Comparison of ENCODE assay signal across 8 cellular contexts in the genomic region with DNA sequence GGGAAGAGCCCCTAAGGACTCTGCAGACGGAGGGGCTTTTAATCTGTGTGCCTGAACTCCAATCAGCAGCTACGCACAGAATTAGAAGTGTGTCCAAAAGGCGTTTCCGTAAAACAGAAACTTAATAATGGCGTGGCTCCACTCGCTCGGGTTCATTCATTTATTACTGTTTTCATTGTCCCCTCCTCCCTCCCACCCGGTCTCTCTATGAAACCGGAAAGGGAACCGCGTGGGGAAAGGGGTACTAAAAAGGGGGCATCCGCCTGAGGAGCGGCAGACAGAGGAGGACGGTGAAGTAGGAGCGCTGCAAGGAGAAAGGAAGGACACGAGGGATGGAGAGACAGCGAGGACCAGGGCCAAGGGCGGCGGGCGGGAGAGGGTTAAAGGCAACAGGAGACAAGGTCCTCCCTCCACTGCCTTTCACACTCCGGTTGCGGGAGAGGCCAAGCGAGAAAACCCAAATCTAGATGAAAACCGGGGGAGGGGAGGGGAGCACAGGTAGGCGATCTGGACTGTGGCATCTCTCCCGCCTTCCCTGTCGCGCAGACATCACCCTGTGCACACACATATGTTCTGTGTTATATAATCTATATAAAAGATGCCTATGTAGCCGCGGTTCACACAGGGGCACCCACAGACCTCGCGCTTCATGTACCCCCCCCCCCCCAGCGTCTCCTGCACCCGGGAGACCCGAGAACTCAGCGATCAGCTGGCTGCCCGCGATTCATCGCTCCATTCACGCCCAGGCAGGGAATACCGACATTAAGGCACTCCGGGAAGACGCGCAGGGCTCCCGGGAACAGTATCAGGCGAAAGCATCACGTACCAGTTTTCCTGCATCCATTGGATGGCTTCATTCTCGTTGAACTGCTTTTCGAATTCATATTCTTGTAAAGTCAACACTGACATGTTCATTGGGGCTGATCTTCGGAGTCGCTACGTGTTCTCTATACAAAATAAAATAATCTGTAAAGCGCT. TPM values are rescaled to one million over a fixed set of nuclear protein-coding genes. Genes with fewer than 3 reads are reported as not detected.
DNase-seq lines count a peak whose midpoint lies in the region; ATAC-seq, FAIRE-seq and TF ChIP-seq lines count a peak whose summit lies in the region.

No MANE protein-coding gene starts in this region.

- TF ChIP-seq CTCF in endothelial cell of umbilical vein (IDR thresholded peaks at IDR 0.05; ENCODE audit: extremely low read depth in 1 of 2, insufficient read depth in 1 of 2, low read depth in 1 of 2, low read length in 2 of 2) = no peak

- H3K4me3 ChIP-seq in endothelial cell of umbilical vein (replicated peaks in 1 of 3; ENCODE audit: insufficient read depth in 1 of 3, low read depth in 1 of 3, low read length in 3 of 3) = peak overlapping the region; percentile 78 to 95 (median 91)
- H3K4me3 ChIP-seq in mononuclear cell (ENCODE audit: low read length) = peak overlapping the region; percentile 75

- peak overlapping the region; percentile 68 for H2AFZ ChIP-seq in endothelial cell of umbilical vein (ENCODE audit: low read depth, low read length)

- no peaks in the 10 kb centered on the region for H4K20me1 ChIP-seq in endothelial cell of umbilical vein (replicated peaks; ENCODE audit: control insufficient read depth, extremely low read depth, insufficient read depth, low read length)

- H3K27me3 ChIP-seq in endothelial cell of umbilical vein (ENCODE audit: control insufficient read depth in 2 of 2, insufficient read depth in 2 of 2, low read length in 2 of 2) (no peaks in the 10 kb centered on the region), mononuclear cell (ENCODE audit: insufficient read depth, low read length) (no peaks in the 10 kb centered on the region)

- no peaks in the 10 kb centered on the region for H3K36me3 ChIP-seq in endothelial cell of umbilical vein (ENCODE audit: control insufficient read depth in 2 of 2, extremely low read depth in 1 of 2, insufficient read depth in 2 of 2, low read length in 2 of 2)

- CTCF ChIA-PET in endothelial cell of umbilical vein (lab: Charles Lee) = interaction anchor here (0.6 to 4.8 kb wide), 6 partner anchors 10 to 376 kb away, joined by 3 to 58 read pairs (median 6); no protein-coding TSS in a partner anchor

- POLR2A ChIA-PET in endothelial cell of umbilical vein (lab: Charles Lee) = no interaction called here

- FAIRE-seq in endothelial cell of umbilical vein (lab: Jason Lieb, UNC) = peak; percentile 33

- TF ChIP-seq POLR2A in GM10847 (IDR thresholded peaks at IDR 0.05; ENCODE audit: extremely low read depth, insufficient read length) = peak; percentile 80
- TF ChIP-seq POLR2A in endothelial cell of umbilical vein (IDR thresholded peaks at IDR 0.05; ENCODE audit: low read depth, low read length) = peak; percentile 43

- dilution Hi-C loops in endothelial cell of umbilical vein (cut with MboI; ENCODE audit: extremely low pct_ligation_motif_present, low sequenced_read_pairs) = no loop called here

- intact Hi-C loops in endothelial cell of umbilical vein (cut with micrococcal nuclease) = loop anchor here (1.0 to 5.0 kb wide), 5 partner anchors 147 to 764 kb away; partner anchors contain the start of gene SEC24B

- peak overlapping the region; percentile 82 for H3K9ac ChIP-seq in endothelial cell of umbilical vein (replicated peaks; ENCODE audit: extremely low read depth, insufficient read depth, low read length)

- peak; percentile 56 to 73 for DNase-seq in NOMO-1 (lab: John Stamatoyannopoulos, UW; ENCODE audit: unreplicated experiment in 2 of 2)
- peak; percentile 43 for DNase-seq in activated T-cell treated with anti-CD3 and anti-CD28 coated beads for 24 hours (ENCODE audit: low read depth)
- peak; percentile 59 for DNase-seq in endothelial cell of umbilical vein (ENCODE audit: low read depth, low spot score)
- peak; percentile 37 to 50 for DNase-seq in stimulated activated CD8-positive, alpha-beta memory T cell treated with anti-CD3 and anti-CD28 coated beads, Interleukin-7, amount 100 ng/mL, for 48 hours (ENCODE audit: extremely low read depth in 1 of 2, low read depth in 1 of 2)

- peaks cover 10% of the 10 kb centered on the region for H3K79me2 ChIP-seq in endothelial cell of umbilical vein (ENCODE audit: control insufficient read depth, insufficient read depth, low read length)

- no peaks in the 10 kb centered on the region for H3K9me1 ChIP-seq in endothelial cell of umbilical vein (replicated peaks; ENCODE audit: control insufficient read depth, extremely low read depth, insufficient read depth, low read length)

- H3K4me1 ChIP-seq in endothelial cell of umbilical vein (ENCODE audit: control insufficient read depth, extremely low read depth, insufficient read depth, low read length) (peaks cover 23% of the 10 kb centered on the region), mononuclear cell (ENCODE audit: insufficient read depth, low read length) (peaks cover 24% of the 10 kb centered on the region)

- no TSS peak for BruUV-seq in endothelial cell of umbilical vein (replicated peaks; lab: Mats Ljungman, UMichigan)

- ATAC-seq in HG02973 (IDR thresholded peaks at IDR 0.05; ENCODE audit: unreplicated experiment) (peak; percentile 4), GM18873 (IDR thresholded peaks at IDR 0.05; ENCODE audit: low FRiP score, unreplicated experiment) (no peak)

- peak overlapping the region; percentile 46 for H3K27ac ChIP-seq in endothelial cell of umbilical vein (ENCODE audit: insufficient read depth, low read depth, low read length)

- peak overlapping the region; percentile 98 for H3K4me2 ChIP-seq in endothelial cell of umbilical vein (ENCODE audit: insufficient read depth, low read length)

- H3K9me3 ChIP-seq in endothelial cell of umbilical vein (replicated peaks; ENCODE audit: control insufficient read depth, insufficient read depth, low read length) = no peaks in the 10 kb centered on the region
- no peaks in the 10 kb centered on the region for H3K9me3 ChIP-seq in mononuclear cell (ENCODE audit: low read depth, low read length)

TF ChIP-seq in endothelial cell of umbilical vein, 7 proteins besides CTCF, POLR2A, EP300 and RAD21:
- TF ChIP-seq GATA2 (IDR thresholded peaks at IDR 0.05; ENCODE audit: insufficient read depth, insufficient read length, low read depth, low read length) (no peak), EZH2 (IDR thresholded peaks at IDR 0.05; ENCODE audit: borderline replicate concordance, low read depth, low read length, severe bottlenecking) (no peak), JUN (IDR thresholded peaks at IDR 0.05; ENCODE audit: borderline replicate concordance, insufficient read depth, insufficient read length, low read depth) (no peak), FOS (IDR thresholded peaks at IDR 0.05; ENCODE audit: borderline replicate concordance, insufficient read depth, low read length) (no peak), MYC (IDR thresholded peaks at IDR 0.05; ENCODE audit: low read depth, low read length) (no peak), MAX (IDR thresholded peaks at IDR 0.05; ENCODE audit: insufficient read depth, insufficient read length) (no peak), POLR2AphosphoS5 (IDR thresholded peaks at IDR 0.05; ENCODE audit: insufficient read depth, low read depth, low read length) (no peak)

RNA-seq across cellular contexts. Expression of gene ELOVL6, which starts 0.7 kb away (rescaled TPM):
- total RNA-seq in endothelial cell of umbilical vein (21.7 and 26.1 TPM in 2 replicates), mononuclear cell (1.5 TPM)
- polyA plus RNA-seq in endothelial cell of umbilical vein = 6.4 and 6.8 TPM in 2 replicates
- 10.3 and 11.2 TPM in 2 replicates for polyA plus RNA-seq in endothelial cell of umbilical vein (2011; cell fraction: cytosol; rRNA removed)
- polyA plus RNA-seq in endothelial cell of umbilical vein (2011; cell fraction: nucleus; rRNA removed) = 7.0 and 8.0 TPM in 2 replicates
- polyA plus RNA-seq in endothelial cell of umbilical vein (2012) = 7.6 and 12.7 TPM in 2 replicates
- 18.1 and 24.8 TPM in 2 replicates for polyA minus RNA-seq in endothelial cell of umbilical vein
- polyA minus RNA-seq in endothelial cell of umbilical vein (2011; cell fraction: cytosol; rRNA and poly(A)+ RNA removed) = 3.1 TPM
- polyA minus RNA-seq in endothelial cell of umbilical vein (2011; cell fraction: nucleus; rRNA and poly(A)+ RNA removed) = 6.4 and 12.0 TPM in 2 replicates
